In the genomic region with DNA sequence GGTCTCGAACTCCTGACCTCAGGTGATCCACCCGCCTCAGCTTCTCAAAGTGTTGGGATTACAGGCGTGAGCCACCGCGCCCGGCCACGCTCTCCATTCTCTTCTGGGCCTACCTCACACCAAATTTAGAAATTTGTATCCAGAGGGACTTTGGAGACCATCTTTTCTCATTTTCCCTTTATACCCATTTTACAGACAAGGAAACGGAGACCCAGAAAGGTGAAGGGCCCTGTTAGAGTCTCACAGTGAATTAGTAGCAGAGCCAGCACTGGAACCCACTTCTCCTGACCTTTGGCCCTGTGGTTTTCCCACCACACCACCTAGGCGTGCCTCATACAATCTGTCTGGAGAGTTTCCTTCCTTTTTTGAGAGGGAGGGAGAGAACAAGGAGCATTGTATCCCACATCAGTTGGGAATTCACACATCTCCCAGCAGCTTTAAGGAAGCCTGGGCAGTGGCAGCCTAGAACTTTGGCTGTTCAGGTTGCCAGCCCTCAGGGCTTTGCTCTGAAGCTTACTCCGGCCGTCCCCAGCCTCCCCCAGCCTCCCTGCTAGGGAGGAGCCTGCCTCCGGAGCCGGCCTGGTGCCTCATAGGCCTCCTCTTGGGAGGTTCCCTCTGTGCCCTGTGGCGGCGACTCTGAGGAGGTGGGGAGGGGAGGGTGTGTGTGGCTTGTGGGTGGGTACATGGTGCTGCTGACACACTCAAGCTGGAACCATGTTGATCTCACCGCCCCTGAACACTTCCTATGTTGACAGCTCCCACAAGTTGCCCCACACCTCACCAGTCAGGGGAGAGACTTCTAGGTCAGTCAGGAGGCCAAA, we compare ENCODE assay signal across 8 cellular contexts. TPM values are rescaled to one million over a fixed set of nuclear protein-coding genes. Genes with fewer than 3 reads are reported as not detected.
DNase-seq lines count a peak whose midpoint lies in the region; ATAC-seq and TF ChIP-seq lines count a peak whose summit lies in the region.

No MANE protein-coding gene starts in this region.

- TF ChIP-seq CTCF in A673 (conservative IDR thresholded peaks at IDR 0.05; ENCODE audit: low read depth, low read length): no peak

- H3K27ac ChIP-seq in mucosa of rectum (ENCODE audit: low read depth in 2 of 2, low read length in 2 of 2): peak overlapping the region; percentile 52 to 59
- H3K27ac ChIP-seq in SJCRH30: no peak overlapping the region
- H3K27ac ChIP-seq in A673 (ENCODE audit: low read depth, low read length, poor library complexity, severe bottlenecking): no peak overlapping the region

- peak; percentile 90 for DNase-seq in A172 (ENCODE audit: low spot score)
- peak; percentile 94 for DNase-seq in SKM-1 treated with dmso at 0.1 percent for 144 hours (lab: John Stamatoyannopoulos, UW; ENCODE audit: unreplicated experiment)
- peak; percentile 49 for DNase-seq in astrocyte of the hippocampus (ENCODE audit: low read depth, low spot score)
- DNase-seq in NCI-H2227 treated with DMSO at 0.1 percent for 48 hours (lab: John Stamatoyannopoulos, UW): no peak
- DNase-seq in SJCRH30: no peak
- no peak for DNase-seq in A673 (ENCODE audit: low spot score)

- intact Hi-C loops in A673 (cut with micrococcal nuclease; ENCODE audit: unreplicated experiment): no loop called here

- no peaks in the 10 kb centered on the region for H3K27me3 ChIP-seq in mucosa of rectum (ENCODE audit: control insufficient read depth in 2 of 2, insufficient read depth in 2 of 2, low read length in 2 of 2)
- H3K27me3 ChIP-seq in SJCRH30: no peaks in the 10 kb centered on the region
- H3K27me3 ChIP-seq in A673 (replicated peaks; ENCODE audit: insufficient read depth, low read depth, low read length, poor library complexity): no peaks in the 10 kb centered on the region

- H3K4me3 ChIP-seq in mucosa of rectum (ENCODE audit: low read length in 2 of 2): no peak overlapping the region
- H3K4me3 ChIP-seq in SJCRH30: no peak overlapping the region
- no peak overlapping the region for H3K4me3 ChIP-seq in A673 (ENCODE audit: low read depth, low read length, poor library complexity, severe bottlenecking)

- no peaks in the 10 kb centered on the region for H3K9me3 ChIP-seq in mucosa of rectum (ENCODE audit: control insufficient read depth in 2 of 2, low read length in 2 of 2)
- no peaks in the 10 kb centered on the region for H3K9me3 ChIP-seq in SJCRH30 (replicated peaks)
- no peaks in the 10 kb centered on the region for H3K9me3 ChIP-seq in A673 (ENCODE audit: low read depth, low read length, poor library complexity, severe bottlenecking)

- ATAC-seq in HG03196 (IDR thresholded peaks at IDR 0.05; ENCODE audit: unreplicated experiment): no peak

- BruUV-seq in A673 (replicated peaks; lab: Mats Ljungman, UMichigan): no TSS peak

- CTCF ChIA-PET in A673 (lab: Charles Lee): no interaction called here

- peaks cover 85 to 88% of the 10 kb centered on the region in 2 donors for H3K36me3 ChIP-seq in mucosa of rectum (ENCODE audit: control insufficient read depth in 2 of 2, insufficient read depth in 2 of 2, low read length in 2 of 2)
- peaks cover 84% of the 10 kb centered on the region for H3K36me3 ChIP-seq in SJCRH30
- no peaks in the 10 kb centered on the region for H3K36me3 ChIP-seq in A673 (ENCODE audit: insufficient read depth, low read length, poor library complexity, severe bottlenecking)

- H3K4me1 ChIP-seq in mucosa of rectum (ENCODE audit: control insufficient read depth in 2 of 2, insufficient read depth in 2 of 2, low read length in 2 of 2): peaks cover 5 to 28% of the 10 kb centered on the region in 2 donors
- H3K4me1 ChIP-seq in SJCRH30: peaks cover 16% of the 10 kb centered on the region
- H3K4me1 ChIP-seq in A673 (ENCODE audit: insufficient read depth, low read length, poor library complexity, severe bottlenecking): no peaks in the 10 kb centered on the region

- POLR2A ChIA-PET in A673 (lab: Charles Lee; ENCODE audit: low non-redundant PET): no interaction called here

- H3K9ac ChIP-seq in mucosa of rectum (ENCODE audit: low read depth in 1 of 2, low read length in 2 of 2): no peak overlapping the region

RNA-seq across cellular contexts. Expression of a gene that starts 13.8 kb away (rescaled TPM):
- total RNA-seq in A172 (2014; rRNA removed; shearing (Covaris generic)): 36.1 and 39.7 TPM in 2 replicates
- 30.0 and 30.7 TPM in 2 replicates for total RNA-seq in SJCRH30 (2014; rRNA removed; shearing (Covaris generic))
- 5.3 and 12.2 TPM in 2 replicates for total RNA-seq in A673 (2021)

Comparison
In these comparisons a context has a peak if more than half of its experiments do, and no peak if none do; other contexts are left out.
1. DNase-seq: peak in A172 (single experiment), SKM-1 treated with dmso at 0.1 percent for 144 hours (single experiment) and astrocyte of the hippocampus (single experiment); none in NCI-H2227 treated with DMSO at 0.1 percent for 48 hours (single experiment), SJCRH30 (0 of 2) and A673 (single experiment).
2. H3K27ac ChIP-seq: peak in mucosa of rectum (2 of 2); none in SJCRH30 (single experiment) and A673 (single experiment).